ENCODE assay signal across 10 cellular contexts in genomic region chr22:49964493-49965290, GRCh38. TPM values are rescaled to one million over a fixed set of nuclear protein-coding genes. Genes with fewer than 3 reads are reported as not detected.
DNase-seq lines count a peak whose midpoint lies in the region; ATAC-seq and TF ChIP-seq lines count a peak whose summit lies in the region.
"Had no signal": no experiment of that assay in that cellular context is flagged by ENCODE, and none has a peak within 500 bp of the region (broad histone marks: within the 10 kb centered on the region; RNA-seq: fewer than 3 reads in every experiment).

No MANE protein-coding gene starts in this region.

- H3K36me3 ChIP-seq in A673 (ENCODE audit: insufficient read depth, low read length, poor library complexity, severe bottlenecking): peaks cover 28% of the 10 kb centered on the region
- 0 out of 2 replicates have a peak, but pooled peaks cover 6% of the 10 kb centered on the region for H3K36me3 ChIP-seq in MM.1S (replicated peaks; ENCODE audit: insufficient read depth, low read length)
- H3K36me3 ChIP-seq in colonic mucosa: peaks cover 14% of the 10 kb centered on the region
- H3K36me3 ChIP-seq in neutrophil: peaks cover 46% of the 10 kb centered on the region

- no peaks in the 10 kb centered on the region for H3F3A ChIP-seq in MM.1S (ENCODE audit: insufficient read depth, low read length)

- H3K9ac ChIP-seq in MM.1S (ENCODE audit: low read length): no peak overlapping the region
- H3K9ac ChIP-seq in colonic mucosa (ENCODE audit: low read depth in 2 of 2, low read length in 2 of 2): peak overlapping the region; percentile 47 to 72

- no peak overlapping the region for H3K4me3 ChIP-seq in A673 (ENCODE audit: low read depth, low read length, poor library complexity, severe bottlenecking)
- H3K4me3 ChIP-seq in MM.1S (ENCODE audit: low read length): no peak overlapping the region
- peak overlapping the region; percentile 99 for H3K4me3 ChIP-seq in colonic mucosa
- peak overlapping the region in 1 of 2 experiments; percentile 99 for H3K4me3 ChIP-seq in neutrophil (ENCODE audit: low read depth in 1 of 2, low read length in 1 of 2)

- H3K27ac ChIP-seq in A673 (ENCODE audit: low read depth, low read length, poor library complexity, severe bottlenecking): peak overlapping the region; percentile 94
- no peak overlapping the region for H3K27ac ChIP-seq in MM.1S (ENCODE audit: low read length)
- peak overlapping the region; percentile 20 for H3K27ac ChIP-seq in colonic mucosa
- H3K27ac ChIP-seq in neutrophil: peak overlapping the region; percentile 98

- peaks cover 32% of the 10 kb centered on the region for H3K79me2 ChIP-seq in MM.1S (ENCODE audit: low read length)

- no peaks in the 10 kb centered on the region for H3K9me2 ChIP-seq in MM.1S (replicated peaks; ENCODE audit: insufficient read depth, low read length)

- DNase-seq in A673 (ENCODE audit: low spot score): no peak
- DNase-seq in MM.1S: peak; percentile 5
- DNase-seq in colonic mucosa: peak; percentile 19
- DNase-seq in NCI-H1436 treated with DMSO at 0.1 percent for 48 hours (lab: John Stamatoyannopoulos, UW): no peak
- DNase-seq in DMS53 (lab: John Stamatoyannopoulos, UW): no peak
- no peak for DNase-seq in SIG-M5 treated with dmso at 0.1 percent for 504 hours (lab: John Stamatoyannopoulos, UW; ENCODE audit: unreplicated experiment)
- DNase-seq: DMS153, NCI-H2081 treated with DMSO at 0.1 percent for 48 hours had no signal

- ATAC-seq in HG02981 (IDR thresholded peaks at IDR 0.05; ENCODE audit: unreplicated experiment): no peak

- POLR2A ChIA-PET in A673 (lab: Charles Lee; ENCODE audit: low non-redundant PET): no interaction called here

- CTCF ChIA-PET in A673 (lab: Charles Lee): no interaction called here

- no peaks in the 10 kb centered on the region for H4K20me1 ChIP-seq in MM.1S (ENCODE audit: insufficient read depth, low read length)

- H3K4me2 ChIP-seq in MM.1S (ENCODE audit: low read depth, low read length): no peak overlapping the region

- H3K9me3 ChIP-seq in A673 (ENCODE audit: low read depth, low read length, poor library complexity, severe bottlenecking) (no peaks in the 10 kb centered on the region), MM.1S (replicated peaks; ENCODE audit: insufficient read depth, low read length) (no peaks in the 10 kb centered on the region), colonic mucosa (no peaks in the 10 kb centered on the region), neutrophil (no peaks in the 10 kb centered on the region)

- no peak for TF ChIP-seq CTCF in A673 (conservative IDR thresholded peaks at IDR 0.05; ENCODE audit: low read depth, low read length)
- TF ChIP-seq CTCF in MM.1S (IDR thresholded peaks at IDR 0.05; ENCODE audit: low read length): no peak
- TF ChIP-seq CTCF in colonic mucosa (IDR thresholded peaks at IDR 0.05): no peak
- TF ChIP-seq CTCF in neutrophil (IDR thresholded peaks at IDR 0.05): no peak

- H3K27me3 ChIP-seq in A673 (replicated peaks; ENCODE audit: insufficient read depth, low read depth, low read length, poor library complexity): no peaks in the 10 kb centered on the region
- no peaks in the 10 kb centered on the region for H3K27me3 ChIP-seq in MM.1S (replicated peaks; ENCODE audit: insufficient read depth, low read length)
- no peaks in the 10 kb centered on the region for H3K27me3 ChIP-seq in colonic mucosa
- peaks cover 16% of the 10 kb centered on the region for H3K27me3 ChIP-seq in neutrophil

- no TSS peak for BruUV-seq in A673 (replicated peaks; lab: Mats Ljungman, UMichigan)

- intact Hi-C loops in A673 (cut with micrococcal nuclease; ENCODE audit: unreplicated experiment): no loop called here
- intact Hi-C loops in colonic mucosa (cut with DNase I): no loop called here

- H2AFZ ChIP-seq in MM.1S (ENCODE audit: low read length): no peak overlapping the region

- H3K4me1 ChIP-seq in A673 (ENCODE audit: insufficient read depth, low read length, poor library complexity, severe bottlenecking): peaks cover 20% of the 10 kb centered on the region
- 0 out of 2 replicates have a peak, but pooled peaks cover 5% of the 10 kb centered on the region for H3K4me1 ChIP-seq in MM.1S (ENCODE audit: low read length)
- peaks cover 21% of the 10 kb centered on the region for H3K4me1 ChIP-seq in colonic mucosa
- H3K4me1 ChIP-seq in neutrophil (ENCODE audit: control insufficient read depth in 1 of 2, insufficient read depth in 1 of 2, low read depth in 1 of 2, low read length in 1 of 2): peaks cover 63 to 64% of the 10 kb centered on the region in 2 experiments

RNA-seq across cellular contexts. Expression of gene PIM3, which starts 4.1 kb away (rescaled TPM):
- total RNA-seq in A673 (2021) (70.9 and 71.3 TPM in 2 replicates), colonic mucosa (10 to 100 TPM; 65.6 to 74.4 TPM)

RNA-seq across cellular contexts. Expression of gene CRELD2, which starts 46.3 kb away (rescaled TPM):
- total RNA-seq in A673 (2021) (54.1 and 54.7 TPM in 2 replicates), colonic mucosa (100 to 1,000 TPM in 1 of 2 donors, 10 to 100 TPM in 1; 43.6 to 133 TPM)

RNA-seq across cellular contexts. Expression of gene ALG12, which starts 46.5 kb away (rescaled TPM):
- total RNA-seq in A673 (2021): 18.6 and 19.8 TPM in 2 replicates
- total RNA-seq in colonic mucosa: 10 to 100 TPM; 17.8 to 43.5 TPM

RNA-seq across cellular contexts. Expression of gene IL17REL, which starts 47.9 kb away (rescaled TPM):
- total RNA-seq in A673 (2021) (not detected in 2 replicates), colonic mucosa (under 1 TPM; 0.11 to 0.22 TPM)

Comparison
In these comparisons a context has a peak if more than half of its experiments do, and no peak if none do; other contexts are left out.
1. DNase-seq: peak in MM.1S (single experiment) and colonic mucosa (single experiment); none in A673 (single experiment), NCI-H1436 treated with DMSO at 0.1 percent for 48 hours (single experiment), DMS53 (single experiment) and SIG-M5 treated with dmso at 0.1 percent for 504 hours (single experiment).